ENCODE assay signal across 8 cellular contexts in the genomic region with DNA sequence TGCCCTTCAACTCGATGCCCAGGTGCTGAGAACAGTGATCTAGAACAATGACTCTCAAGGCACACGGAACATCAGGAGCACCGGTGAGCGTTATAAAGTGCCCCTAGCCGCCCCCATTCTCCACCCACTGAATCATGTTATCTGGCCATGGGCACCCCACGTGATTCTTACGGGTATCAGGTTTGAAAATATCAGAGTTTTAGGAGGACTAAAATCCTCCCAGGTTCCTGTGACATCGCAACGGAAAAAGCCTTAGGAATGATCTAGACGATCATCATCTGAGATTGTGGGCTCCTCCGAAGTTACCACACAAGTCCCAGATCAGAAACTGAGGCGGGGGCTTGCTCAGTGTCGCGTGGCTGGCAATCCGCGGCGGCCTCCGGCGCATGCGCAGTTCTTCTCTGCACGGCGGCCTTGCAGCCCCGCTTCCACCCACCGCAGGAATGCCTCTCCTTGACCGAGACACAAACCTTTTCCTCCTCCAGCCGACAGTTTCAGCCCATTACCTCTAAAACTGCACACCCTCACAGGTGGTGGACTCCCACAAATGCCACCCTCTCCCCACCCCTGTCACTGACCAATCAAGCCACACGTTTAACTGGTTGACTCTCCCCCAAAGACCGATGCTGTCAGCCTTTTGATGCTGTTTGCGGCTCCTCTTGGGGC. TPM values are rescaled to one million over a fixed set of nuclear protein-coding genes. Genes with fewer than 3 reads are reported as not detected.
A peak's percentile ranks its signal among the peaks of the same experiment; 100 is the strongest.
DNase-seq lines count a peak whose midpoint lies in the region; ATAC-seq and TF ChIP-seq lines count a peak whose summit lies in the region.

No MANE protein-coding gene starts in this region.

- peak overlapping the region; percentile 30 for H3K4me3 Mint-ChIP-seq in natural killer cell treated with Interleukin-12 subunit alpha and Interleukin-12 subunit beta and Interleukin-15 and Interleukin-18, amount 100 ng/mL, for 72 hours
- H3K4me3 Mint-ChIP-seq in mesothelial cell of epicardium: no peak overlapping the region

- TF ChIP-seq CTCF in testis (IDR thresholded peaks at IDR 0.05) (no peak), mesothelial cell of epicardium (IDR thresholded peaks at IDR 0.05; ENCODE audit: unreplicated experiment) (no peak)

- intact Hi-C loops in testis (cut with DNase I; ENCODE audit: low total_unique reads): no loop called here

- peaks cover 6% of the 10 kb centered on the region for H3K4me1 ChIP-seq in testis

- no peak overlapping the region for H3K27ac ChIP-seq in testis

- WGBS in testis, 2 donors: 7 to 8% methylated on average over 29 of the region's 29 CpGs

- H3K27me3 Mint-ChIP-seq in natural killer cell treated with Interleukin-12 subunit alpha and Interleukin-12 subunit beta and Interleukin-15 and Interleukin-18, amount 100 ng/mL, for 72 hours: peaks cover 0 to 9% of the 10 kb centered on the region in 2 donors
- H3K27me3 Mint-ChIP-seq in mesothelial cell of epicardium (ENCODE audit: low read depth): peaks cover 2% of the 10 kb centered on the region

- H3K4me1 Mint-ChIP-seq in natural killer cell treated with Interleukin-12 subunit alpha and Interleukin-12 subunit beta and Interleukin-15 and Interleukin-18, amount 100 ng/mL, for 72 hours (ENCODE audit: low read depth in 2 of 2): peaks cover 0 to 10% of the 10 kb centered on the region in 2 donors
- peaks cover 2% of the 10 kb centered on the region for H3K4me1 Mint-ChIP-seq in mesothelial cell of epicardium

- H3K9me3 Mint-ChIP-seq in natural killer cell treated with Interleukin-12 subunit alpha and Interleukin-12 subunit beta and Interleukin-15 and Interleukin-18, amount 100 ng/mL, for 72 hours: no peaks in the 10 kb centered on the region
- H3K9me3 Mint-ChIP-seq in mesothelial cell of epicardium: no peaks in the 10 kb centered on the region

- peak overlapping the region; percentile 13 to 21 for H3K27ac Mint-ChIP-seq in natural killer cell treated with Interleukin-12 subunit alpha and Interleukin-12 subunit beta and Interleukin-15 and Interleukin-18, amount 100 ng/mL, for 72 hours
- no peak overlapping the region for H3K27ac Mint-ChIP-seq in mesothelial cell of epicardium

- H3K9me3 ChIP-seq in testis: no peaks in the 10 kb centered on the region

- no peaks in the 10 kb centered on the region for H3K27me3 ChIP-seq in testis

- no peaks in the 10 kb centered on the region for H3K36me3 ChIP-seq in testis (ENCODE audit: low read depth, missing control alignments)

- no peak for TF ChIP-seq POLR2A in testis (IDR thresholded peaks at IDR 0.05)

- peak in 1 of 2 donors; percentile 56 for ATAC-seq in natural killer cell treated with Interleukin-12 subunit alpha and Interleukin-12 subunit beta and Interleukin-15 and Interleukin-18, amount 100 ng/mL, for 72 hours
- ATAC-seq in HG03025 (IDR thresholded peaks at IDR 0.05; ENCODE audit: low FRiP score, unreplicated experiment) (no peak), HG03097 (IDR thresholded peaks at IDR 0.05; ENCODE audit: low FRiP score, unreplicated experiment) (no peak)

- H3K4me3 ChIP-seq in testis: peak overlapping the region; percentile 14 to 15

- H3K36me3 Mint-ChIP-seq in natural killer cell treated with Interleukin-12 subunit alpha and Interleukin-12 subunit beta and Interleukin-15 and Interleukin-18, amount 100 ng/mL, for 72 hours: no peaks in the 10 kb centered on the region
- peaks cover 2% of the 10 kb centered on the region for H3K36me3 Mint-ChIP-seq in mesothelial cell of epicardium

- peak; percentile 52 for DNase-seq in DMS53 (lab: John Stamatoyannopoulos, UW)
- peak; percentile 51 for DNase-seq in activated CD4-positive, alpha-beta T cell treated with anti-CD3 and anti-CD28 coated beads, Interleukin-2, amount 50 U/mL, for 1 hour
- DNase-seq in effector CD8-positive, alpha-beta T cell (lab: John Stamatoyannopoulos, UW): peak; percentile 42
- peak; percentile 65 for DNase-seq in natural killer cell treated with Interleukin-12 subunit alpha and Interleukin-12 subunit beta and Interleukin-15 and Interleukin-18, amount 100 ng/mL, for 72 hours (ENCODE audit: low spot score)
- DNase-seq in testis: peak; percentile 72
- no peak for DNase-seq in mesothelial cell of epicardium (ENCODE audit: low spot score in 2 of 2, unreplicated experiment in 2 of 2)

RNA-seq across cellular contexts. Expression of a gene that starts 5.8 kb away (rescaled TPM):
- total RNA-seq in natural killer cell treated with Interleukin-12 subunit alpha and Interleukin-12 subunit beta and Interleukin-15 and Interleukin-18, amount 100 ng/mL, for 72 hours: 10 to 100 TPM; 58.3 to 77.6 TPM
- 100 to 1,000 TPM; 142 to 175 TPM for total RNA-seq in testis
- polyA plus RNA-seq in testis (ENCODE audit: insufficient read depth, low read depth, low replicate concordance): 204 TPM
- total RNA-seq in mesothelial cell of epicardium: 48.3 to 54.5 TPM (median 54.4 TPM) in 3 replicates

Comparison
In these comparisons a context has a peak if more than half of its experiments do, and no peak if none do; other contexts are left out.
1. DNase-seq: peak in DMS53 (single experiment), activated CD4-positive, alpha-beta T cell treated with anti-CD3 and anti-CD28 coated beads, Interleukin-2, amount 50 U/mL, for 1 hour (single experiment), effector CD8-positive, alpha-beta T cell (single experiment), natural killer cell treated with Interleukin-12 subunit alpha and Interleukin-12 subunit beta and Interleukin-15 and Interleukin-18, amount 100 ng/mL, for 72 hours (single experiment) and testis (single experiment); none in mesothelial cell of epicardium (0 of 2).